ENCODE assay signal across 1 cellular context in the genomic region with DNA sequence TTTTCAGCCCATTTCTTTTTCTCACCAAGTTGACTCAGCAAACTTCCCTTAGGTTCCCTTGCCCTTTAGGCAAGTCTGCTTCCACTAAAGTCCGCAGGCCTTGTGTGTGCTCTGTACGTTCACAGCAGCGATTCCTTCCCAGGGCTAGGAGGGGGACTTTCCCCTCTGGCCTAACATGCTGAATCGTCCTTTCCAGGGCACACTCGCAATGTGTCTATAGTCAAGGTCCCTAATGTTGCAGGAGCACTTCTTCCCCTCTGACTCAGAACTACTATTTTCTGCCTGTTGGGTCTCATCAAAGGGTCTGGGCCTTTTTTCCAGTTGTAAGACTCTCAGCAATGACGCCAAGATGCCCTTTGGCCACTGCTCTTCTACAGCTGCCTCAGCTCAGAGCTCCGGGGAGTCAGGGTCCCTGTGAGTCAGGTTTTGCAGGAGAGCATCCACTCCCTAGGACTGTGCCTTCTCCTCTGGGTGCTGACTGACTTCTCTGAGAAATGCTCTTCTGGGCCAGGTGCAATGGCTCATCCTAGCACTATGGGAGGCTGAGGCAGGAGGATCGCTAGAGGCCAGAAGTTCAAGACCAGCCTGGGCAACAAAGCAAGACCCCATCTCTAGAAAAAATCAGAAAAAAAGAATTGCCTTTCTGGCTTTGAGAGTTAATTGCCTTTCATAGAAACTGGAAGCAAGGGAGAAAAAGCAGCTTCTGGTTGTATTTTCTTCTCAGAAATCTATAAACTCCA.
TF ChIP-seq lines count a peak whose summit lies in the region.

No MANE protein-coding gene starts in this region.

TF ChIP-seq in HepG2, 621 proteins besides CTCF, POLR2A, EP300 and RAD21 (continued from another document and continues in another):
- TF ChIP-seq TIGD3 (CRISPR knock-in tag; IDR thresholded peaks at IDR 0.05; ENCODE audit: borderline replicate concordance) (0 out of 2 replicates have a peak, but pooled peaks have one; percentile 76), TOE1 (CRISPR knock-in tag; IDR thresholded peaks at IDR 0.05) (no peak), ZNF138 (CRISPR knock-in tag; IDR thresholded peaks at IDR 0.05; ENCODE audit: low read depth) (no peak), ZFP1 (CRISPR knock-in tag; IDR thresholded peaks at IDR 0.05) (no peak), GATAD2A (CRISPR knock-in tag; IDR thresholded peaks at IDR 0.05) (peak; percentile 33), KDM1A (CRISPR knock-in tag; IDR thresholded peaks at IDR 0.05) (no peak; the same call in 1 of the 2 replicates), ZKSCAN5 (CRISPR knock-in tag; IDR thresholded peaks at IDR 0.05) (no peak), MED1 (CRISPR knock-in tag; IDR thresholded peaks at IDR 0.05) (no peak), U2AF1 (optimal IDR thresholded peaks at IDR 0.05; ENCODE audit: low read depth, low read length) (no peak), ZNF44 (CRISPR knock-in tag; IDR thresholded peaks at IDR 0.05) (peak; percentile 2; the same call in 1 of the 2 replicates), ZNF703 (CRISPR knock-in tag; IDR thresholded peaks at IDR 0.05; ENCODE audit: borderline replicate concordance) (no peak), ZSCAN22 (CRISPR knock-in tag; IDR thresholded peaks at IDR 0.05) (no peak), CBX1 (IDR thresholded peaks at IDR 0.05; ENCODE audit: low read depth) (no peak), ZNF563 (CRISPR knock-in tag; IDR thresholded peaks at IDR 0.05) (no peak), AGO1 (IDR thresholded peaks at IDR 0.05; ENCODE audit: low read depth, low read length, poor library complexity, severe bottlenecking) (no peak), SALL1 (CRISPR knock-in tag; IDR thresholded peaks at IDR 0.05) (peak; percentile 64; the same call in 1 of the 2 replicates), NFRKB (IDR thresholded peaks at IDR 0.05) (no peak), SUZ12 (IDR thresholded peaks at IDR 0.05; ENCODE audit: low read depth, low read length) (no peak), ZFY (CRISPR knock-in tag; IDR thresholded peaks at IDR 0.05) (peak; percentile 57), HNF1B (CRISPR knock-in tag; IDR thresholded peaks at IDR 0.05) (0 out of 2 replicates have a peak, but pooled peaks have one; percentile 52), SNAI1 (CRISPR knock-in tag; IDR thresholded peaks at IDR 0.05; ENCODE audit: borderline replicate concordance) (no peak), ZBTB8A (CRISPR knock-in tag; IDR thresholded peaks at IDR 0.05; ENCODE audit: borderline replicate concordance, low read depth) (no peak), NCOA5 (CRISPR knock-in tag; IDR thresholded peaks at IDR 0.05) (no peak), HIVEP1 (CRISPR knock-in tag; IDR thresholded peaks at IDR 0.05) (peak; percentile 18; the same call in 1 of the 2 replicates), FOXO1 (CRISPR knock-in tag; IDR thresholded peaks at IDR 0.05) (peak; percentile 39; the same call in 1 of the 2 replicates), ZNF451 (CRISPR knock-in tag; IDR thresholded peaks at IDR 0.05) (peak; percentile 16), ZFX (CRISPR knock-in tag; IDR thresholded peaks at IDR 0.05; ENCODE audit: low read depth) (peak; percentile 73), IRF2 (CRISPR knock-in tag; IDR thresholded peaks at IDR 0.05) (no peak), HNF4A (CRISPR knock-in tag; IDR thresholded peaks at IDR 0.05) (peak; percentile 61), TBX2 (CRISPR knock-in tag; IDR thresholded peaks at IDR 0.05; ENCODE audit: borderline replicate concordance) (no peak; the same call in none of the 2 replicates), CC2D1A (CRISPR knock-in tag; IDR thresholded peaks at IDR 0.05) (no peak), PRPF4 (IDR thresholded peaks at IDR 0.05; ENCODE audit: low read depth, low read length, poor library complexity, severe bottlenecking) (no peak), KDM6A (CRISPR knock-in tag; IDR thresholded peaks at IDR 0.05; ENCODE audit: low read depth) (no peak), AGO2 (optimal IDR thresholded peaks at IDR 0.05; ENCODE audit: low read depth, low read length) (no peak), IRF1 (CRISPR knock-in tag; IDR thresholded peaks at IDR 0.05; ENCODE audit: low read depth) (no peak), IKZF1 (IDR thresholded peaks at IDR 0.05) (no peak), ATF7-NPFF (CRISPR knock-in tag; IDR thresholded peaks at IDR 0.05; ENCODE audit: low read depth) (no peak), ZNF552 (CRISPR knock-in tag; IDR thresholded peaks at IDR 0.05; ENCODE audit: borderline replicate concordance) (no peak), TBL1XR1 (IDR thresholded peaks at IDR 0.05; ENCODE audit: borderline replicate concordance, low read length, partially characterized antibody) (no peak), ZNF326 (CRISPR knock-in tag; IDR thresholded peaks at IDR 0.05; ENCODE audit: borderline replicate concordance) (no peak), STAG1 (CRISPR knock-in tag; IDR thresholded peaks at IDR 0.05) (no peak; the same call in 1 of the 2 replicates), NFKBIZ (CRISPR knock-in tag; IDR thresholded peaks at IDR 0.05) (no peak), JARID2 (CRISPR knock-in tag; IDR thresholded peaks at IDR 0.05; ENCODE audit: insufficient replicate concordance) (no peak), POGZ (CRISPR knock-in tag; IDR thresholded peaks at IDR 0.05) (peak; percentile 24; the same call in 1 of the 2 replicates), HNRNPH1 (optimal IDR thresholded peaks at IDR 0.05; ENCODE audit: low read depth, low read length) (no peak), ZNF607 (CRISPR knock-in tag; IDR thresholded peaks at IDR 0.05; ENCODE audit: borderline replicate concordance) (0 out of 2 replicates have a peak, but pooled peaks have one; percentile 51)
- TF ChIP-seq, protein P1, sequence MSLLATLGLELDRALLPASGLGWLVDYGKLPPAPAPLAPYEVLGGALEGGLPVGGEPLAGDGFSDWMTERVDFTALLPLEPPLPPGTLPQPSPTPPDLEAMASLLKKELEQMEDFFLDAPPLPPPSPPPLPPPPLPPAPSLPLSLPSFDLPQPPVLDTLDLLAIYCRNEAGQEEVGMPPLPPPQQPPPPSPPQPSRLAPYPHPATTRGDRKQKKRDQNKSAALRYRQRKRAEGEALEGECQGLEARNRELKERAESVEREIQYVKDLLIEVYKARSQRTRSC (CRISPR knock-in tag; IDR thresholded peaks at IDR 0.05; ENCODE audit: low read depth): no peak
- TF ChIP-seq, protein P2, sequence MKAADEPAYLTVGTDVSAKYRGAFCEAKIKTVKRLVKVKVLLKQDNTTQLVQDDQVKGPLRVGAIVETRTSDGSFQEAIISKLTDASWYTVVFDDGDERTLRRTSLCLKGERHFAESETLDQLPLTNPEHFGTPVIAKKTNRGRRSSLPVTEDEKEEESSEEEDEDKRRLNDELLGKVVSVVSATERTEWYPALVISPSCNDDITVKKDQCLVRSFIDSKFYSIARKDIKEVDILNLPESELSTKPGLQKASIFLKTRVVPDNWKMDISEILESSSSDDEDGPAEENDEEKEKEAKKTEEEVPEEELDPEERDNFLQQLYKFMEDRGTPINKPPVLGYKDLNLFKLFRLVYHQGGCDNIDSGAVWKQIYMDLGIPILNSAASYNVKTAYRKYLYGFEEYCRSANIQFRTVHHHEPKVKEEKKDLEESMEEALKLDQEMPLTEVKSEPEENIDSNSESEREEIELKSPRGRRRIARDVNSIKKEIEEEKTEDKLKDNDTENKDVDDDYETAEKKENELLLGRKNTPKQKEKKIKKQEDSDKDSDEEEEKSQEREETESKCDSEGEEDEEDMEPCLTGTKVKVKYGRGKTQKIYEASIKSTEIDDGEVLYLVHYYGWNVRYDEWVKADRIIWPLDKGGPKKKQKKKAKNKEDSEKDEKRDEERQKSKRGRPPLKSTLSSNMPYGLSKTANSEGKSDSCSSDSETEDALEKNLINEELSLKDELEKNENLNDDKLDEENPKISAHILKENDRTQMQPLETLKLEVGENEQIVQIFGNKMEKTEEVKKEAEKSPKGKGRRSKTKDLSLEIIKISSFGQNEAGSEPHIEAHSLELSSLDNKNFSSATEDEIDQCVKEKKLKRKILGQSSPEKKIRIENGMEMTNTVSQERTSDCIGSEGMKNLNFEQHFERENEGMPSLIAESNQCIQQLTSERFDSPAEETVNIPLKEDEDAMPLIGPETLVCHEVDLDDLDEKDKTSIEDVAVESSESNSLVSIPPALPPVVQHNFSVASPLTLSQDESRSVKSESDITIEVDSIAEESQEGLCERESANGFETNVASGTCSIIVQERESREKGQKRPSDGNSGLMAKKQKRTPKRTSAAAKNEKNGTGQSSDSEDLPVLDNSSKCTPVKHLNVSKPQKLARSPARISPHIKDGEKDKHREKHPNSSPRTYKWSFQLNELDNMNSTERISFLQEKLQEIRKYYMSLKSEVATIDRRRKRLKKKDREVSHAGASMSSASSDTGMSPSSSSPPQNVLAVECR (CRISPR knock-in tag; IDR thresholded peaks at IDR 0.05; ENCODE audit: borderline replicate concordance): no peak
- TF ChIP-seq, protein P3, sequence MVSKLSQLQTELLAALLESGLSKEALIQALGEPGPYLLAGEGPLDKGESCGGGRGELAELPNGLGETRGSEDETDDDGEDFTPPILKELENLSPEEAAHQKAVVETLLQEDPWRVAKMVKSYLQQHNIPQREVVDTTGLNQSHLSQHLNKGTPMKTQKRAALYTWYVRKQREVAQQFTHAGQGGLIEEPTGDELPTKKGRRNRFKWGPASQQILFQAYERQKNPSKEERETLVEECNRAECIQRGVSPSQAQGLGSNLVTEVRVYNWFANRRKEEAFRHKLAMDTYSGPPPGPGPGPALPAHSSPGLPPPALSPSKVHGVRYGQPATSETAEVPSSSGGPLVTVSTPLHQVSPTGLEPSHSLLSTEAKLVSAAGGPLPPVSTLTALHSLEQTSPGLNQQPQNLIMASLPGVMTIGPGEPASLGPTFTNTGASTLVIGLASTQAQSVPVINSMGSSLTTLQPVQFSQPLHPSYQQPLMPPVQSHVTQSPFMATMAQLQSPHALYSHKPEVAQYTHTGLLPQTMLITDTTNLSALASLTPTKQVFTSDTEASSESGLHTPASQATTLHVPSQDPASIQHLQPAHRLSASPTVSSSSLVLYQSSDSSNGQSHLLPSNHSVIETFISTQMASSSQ (IDR thresholded peaks at IDR 0.05; ENCODE audit: low read depth): no peak
- TF ChIP-seq, protein P3 (CRISPR knock-in tag; IDR thresholded peaks at IDR 0.05; ENCODE audit: borderline replicate concordance): no peak
- TF ChIP-seq, protein P4, sequence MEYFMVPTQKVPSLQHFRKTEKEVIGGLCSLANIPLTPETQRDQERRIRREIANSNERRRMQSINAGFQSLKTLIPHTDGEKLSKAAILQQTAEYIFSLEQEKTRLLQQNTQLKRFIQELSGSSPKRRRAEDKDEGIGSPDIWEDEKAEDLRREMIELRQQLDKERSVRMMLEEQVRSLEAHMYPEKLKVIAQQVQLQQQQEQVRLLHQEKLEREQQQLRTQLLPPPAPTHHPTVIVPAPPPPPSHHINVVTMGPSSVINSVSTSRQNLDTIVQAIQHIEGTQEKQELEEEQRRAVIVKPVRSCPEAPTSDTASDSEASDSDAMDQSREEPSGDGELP (IDR thresholded peaks at IDR 0.05; ENCODE audit: borderline replicate concordance, low read depth): no peak; the same call in 1 of the 2 replicates
